8 cellular contexts compared by ENCODE assay signal in the genomic region with DNA sequence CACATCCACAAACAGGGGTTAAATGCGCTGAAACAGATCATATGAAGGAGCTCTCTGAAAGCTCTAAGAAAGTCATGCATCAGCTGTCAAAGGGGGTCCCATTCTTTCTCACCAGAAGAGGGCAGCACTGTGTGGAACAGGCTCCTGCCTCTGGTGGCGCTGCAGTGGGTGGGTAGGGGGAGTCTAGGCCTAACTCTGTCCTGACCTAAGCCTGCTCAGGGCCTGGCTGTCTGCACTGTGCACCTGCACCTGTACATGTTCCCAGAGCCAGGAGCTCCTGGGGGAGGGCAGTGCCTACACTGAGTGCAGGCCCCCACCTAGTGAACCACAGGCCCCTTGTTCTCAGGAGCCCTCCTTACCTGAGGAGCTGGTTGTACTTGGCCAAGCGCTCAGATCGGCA. TPM values are rescaled to one million over a fixed set of nuclear protein-coding genes. Genes with fewer than 3 reads are reported as not detected.
DNase-seq lines count a peak whose midpoint lies in the region; ATAC-seq and TF ChIP-seq lines count a peak whose summit lies in the region.

No MANE protein-coding gene starts in this region.

- H3K36me3 ChIP-seq in CD4-positive, CD25-positive, alpha-beta regulatory T cell (ENCODE audit: control insufficient read depth, insufficient read depth, low read length) = peaks cover 91% of the 10 kb centered on the region
- H3K36me3 ChIP-seq in GM23338 (ENCODE audit: insufficient read depth) (peaks cover 89% of the 10 kb centered on the region), fibroblast of lung (ENCODE audit: control insufficient read depth, insufficient read depth, low read length) (peaks cover 66% of the 10 kb centered on the region), stomach (peaks cover 74 to 100% (median 99%) of the 10 kb centered on the region in 4 donors), thyroid gland (peaks cover 66 to 80% of the 10 kb centered on the region in 2 donors)

- H3K4me1 ChIP-seq in CD4-positive, CD25-positive, alpha-beta regulatory T cell (ENCODE audit: control insufficient read depth, insufficient read depth, low read length, poor library complexity, severe bottlenecking) = no peaks in the 10 kb centered on the region
- H3K4me1 ChIP-seq in GM23338 (ENCODE audit: insufficient read depth) = peaks cover 5% of the 10 kb centered on the region; the same call in 1 of the 2 replicates
- peaks cover 2% of the 10 kb centered on the region for H3K4me1 ChIP-seq in fibroblast of lung (ENCODE audit: control insufficient read depth, extremely low read depth, insufficient read depth, low read length)
- H3K4me1 ChIP-seq in stomach = peaks cover 6 to 31% (median 16%) of the 10 kb centered on the region in 4 donors
- peaks cover 14 to 22% of the 10 kb centered on the region in 2 donors for H3K4me1 ChIP-seq in thyroid gland

- H2AFZ ChIP-seq in GM23338 = no peak overlapping the region
- H2AFZ ChIP-seq in fibroblast of lung (ENCODE audit: low read length) = no peak overlapping the region

- peak; percentile 12 to 56 (median 52) for DNase-seq in CD4-positive, CD25-positive, alpha-beta regulatory T cell
- DNase-seq in GM23338 (ENCODE audit: low spot score) (peak; percentile 78), fibroblast of lung (ENCODE audit: low read depth in 2 of 2) (no peak), stomach (no peak), DMS79 (lab: John Stamatoyannopoulos, UW) (no peak), thyroid gland (no peak)
- DNase-seq in activated CD4-positive, alpha-beta T cell treated with anti-CD3 and anti-CD28 coated beads, Interleukin-2, amount 50 U/mL, for 4 hours = peak; percentile 50

- peaks cover 45% of the 10 kb centered on the region for H3K36me3 Mint-ChIP-seq in CD4-positive, CD25-positive, alpha-beta regulatory T cell
- peaks cover 98% of the 10 kb centered on the region for H3K36me3 Mint-ChIP-seq in GM23338 (ENCODE audit: low read depth)

- H3K9me3 ChIP-seq in CD4-positive, CD25-positive, alpha-beta regulatory T cell (ENCODE audit: control insufficient read depth in 2 of 2, low read length in 2 of 2) = no peaks in the 10 kb centered on the region
- H3K9me3 ChIP-seq in fibroblast of lung (ENCODE audit: control insufficient read depth, insufficient read depth, low read depth, low read length) (no peaks in the 10 kb centered on the region), stomach (no peaks in the 10 kb centered on the region), thyroid gland (no peaks in the 10 kb centered on the region)

- TF ChIP-seq POLR2A in stomach (IDR thresholded peaks at IDR 0.05) = no peak
- no peak for TF ChIP-seq POLR2A in thyroid gland (IDR thresholded peaks at IDR 0.05)

- H3K27me3 Mint-ChIP-seq in CD4-positive, CD25-positive, alpha-beta regulatory T cell = no peaks in the 10 kb centered on the region
- peaks cover 30% of the 10 kb centered on the region for H3K27me3 Mint-ChIP-seq in GM23338 (ENCODE audit: insufficient read depth, low read depth, poor library complexity)

- WGBS in stomach, 5 donors = 82 to 98% (median 86%) methylated on average over 4 of the region's 4 CpGs
- WGBS in thyroid gland, 2 donors = 85 to 94% methylated on average over 3 to 4 of the region's 4 CpGs

- intact Hi-C loops in stomach (cut with DNase I; ENCODE audit: low total_unique reads) (no loop called here), thyroid gland (cut with DNase I) (loop anchor here (5.0 kb wide), 1 partner anchor 125 kb away; no protein-coding TSS in a partner anchor)

- H3K79me2 ChIP-seq in GM23338 (replicated peaks; ENCODE audit: insufficient read depth) (0 out of 2 replicates have a peak, but pooled peaks cover 3% of the 10 kb centered on the region), fibroblast of lung (ENCODE audit: control insufficient read depth, insufficient read depth, low read length) (peaks cover 18% of the 10 kb centered on the region)

- ATAC-seq in CD4-positive, CD25-positive, alpha-beta regulatory T cell (ENCODE audit: low read depth in 2 of 2) = peak; percentile 40 to 52
- peak; percentile 66 for ATAC-seq in GM23338
- ATAC-seq in HG03521 (IDR thresholded peaks at IDR 0.05; ENCODE audit: unreplicated experiment) = no peak

- no peak for TF ChIP-seq EP300 in stomach (IDR thresholded peaks at IDR 0.05)

- H3K4me3 Mint-ChIP-seq in CD4-positive, CD25-positive, alpha-beta regulatory T cell = no peak overlapping the region
- no peak overlapping the region; the same call in 2 of the 3 replicates for H3K4me3 Mint-ChIP-seq in GM23338

- no peak overlapping the region for H3K27ac ChIP-seq in CD4-positive, CD25-positive, alpha-beta regulatory T cell (ENCODE audit: insufficient read depth, low read length, poor library complexity, severe bottlenecking)
- H3K27ac ChIP-seq in GM23338 (ENCODE audit: low read depth) (peak overlapping the region; percentile 87), fibroblast of lung (ENCODE audit: insufficient read depth, low read length) (no peak overlapping the region), stomach (no peak overlapping the region), thyroid gland (peak overlapping the region in 1 of 3 donors; percentile 23)

- H3F3A ChIP-seq in GM23338 (replicated peaks; ENCODE audit: low read depth) = peaks cover 87% of the 10 kb centered on the region

- H3K9me3 Mint-ChIP-seq in CD4-positive, CD25-positive, alpha-beta regulatory T cell = no peaks in the 10 kb centered on the region
- H3K9me3 Mint-ChIP-seq in GM23338 = peaks cover 2% of the 10 kb centered on the region; the same call in 1 of the 3 replicates

- H3K27me3 ChIP-seq in CD4-positive, CD25-positive, alpha-beta regulatory T cell (ENCODE audit: control insufficient read depth, insufficient read depth, low read length) = no peaks in the 10 kb centered on the region
- H3K27me3 ChIP-seq in GM23338 (ENCODE audit: insufficient read depth) (no peaks in the 10 kb centered on the region), fibroblast of lung (ENCODE audit: control insufficient read depth, insufficient read depth, low read length) (no peaks in the 10 kb centered on the region), stomach (no peaks in the 10 kb centered on the region), thyroid gland (no peaks in the 10 kb centered on the region)

- peak overlapping the region in 1 of 3 donors; percentile 5 for H3K27ac Mint-ChIP-seq in CD4-positive, CD25-positive, alpha-beta regulatory T cell
- peak overlapping the region; percentile 82 for H3K27ac Mint-ChIP-seq in GM23338

- H3K4me2 ChIP-seq in GM23338 = no peak overlapping the region
- no peak overlapping the region for H3K4me2 ChIP-seq in fibroblast of lung (ENCODE audit: extremely low read depth, insufficient read depth, low read length)

- no peak overlapping the region for H3K9ac ChIP-seq in fibroblast of lung (ENCODE audit: insufficient read depth, low read length)

- H4K20me1 ChIP-seq in GM23338 (replicated peaks; ENCODE audit: insufficient read depth) (peaks cover 50% of the 10 kb centered on the region), fibroblast of lung (ENCODE audit: control insufficient read depth, extremely low read depth, insufficient read depth, low read length) (no peaks in the 10 kb centered on the region)

- H3K9me2 ChIP-seq in GM23338 (ENCODE audit: insufficient read depth) = no peaks in the 10 kb centered on the region

- H3K4me3 ChIP-seq in CD4-positive, CD25-positive, alpha-beta regulatory T cell (ENCODE audit: low read depth, low read length) = no peak overlapping the region
- no peak overlapping the region for H3K4me3 ChIP-seq in GM23338
- no peak overlapping the region for H3K4me3 ChIP-seq in fibroblast of lung (replicated peaks in 1 of 4; ENCODE audit: control extremely low read depth in 1 of 4, insufficient read depth in 1 of 4, low read depth in 3 of 4, low read length in 4 of 4)
- no peak overlapping the region for H3K4me3 ChIP-seq in stomach
- H3K4me3 ChIP-seq in thyroid gland (replicated peaks in 1 of 3) = no peak overlapping the region

- TF ChIP-seq CTCF in GM23338 (conservative IDR thresholded peaks at IDR 0.05; ENCODE audit: low read depth in 2 of 2) = peak; percentile 71 to 80
- peak; percentile 34 to 70 for TF ChIP-seq CTCF in fibroblast of lung (conservative IDR thresholded peaks at IDR 0.05 in 1 of 2, IDR thresholded peaks at IDR 0.05 in 1 of 2; ENCODE audit: low read depth in 1 of 2, low read length in 2 of 2)
- TF ChIP-seq CTCF in stomach (IDR thresholded peaks at IDR 0.05) = peak in 4 of 7 experiments; percentile 6 to 34 (median 24)
- TF ChIP-seq CTCF in thyroid gland (IDR thresholded peaks at IDR 0.05) = peak in 3 of 6 experiments; percentile 11 to 36 (median 24)

- peaks cover 5 to 22% (median 17%) of the 10 kb centered on the region in 4 donors for H3K4me1 Mint-ChIP-seq in CD4-positive, CD25-positive, alpha-beta regulatory T cell
- H3K4me1 Mint-ChIP-seq in GM23338 = peaks cover 39% of the 10 kb centered on the region

RNA-seq across cellular contexts. Expression of gene ENO1, which starts 16.0 kb away (rescaled TPM):
- 353 TPM for total RNA-seq in CD4-positive, CD25-positive, alpha-beta regulatory T cell
- 1,000 to 10,000 TPM in 3 of 4 donors, 100 to 1,000 TPM in 1; 913 to 1,094 (median 1,059) TPM for polyA plus RNA-seq in CD4-positive, CD25-positive, alpha-beta regulatory T cell
- 1,517 and 1,831 TPM in 2 replicates for total RNA-seq in GM23338 (2014; rRNA removed; shearing (Covaris generic))
- polyA plus RNA-seq in GM23338 (2016; fragmentation: Nextera tagmentation; extraction: Ambion mirVana) = 882 and 910 TPM in 2 replicates
- total RNA-seq in fibroblast of lung = 963 and 971 TPM in 2 replicates
- 1,177 and 1,629 TPM in 2 replicates for polyA plus RNA-seq in fibroblast of lung
- polyA plus RNA-seq in fibroblast of lung (2012) = 1,392 and 2,021 TPM in 2 replicates
- polyA minus RNA-seq in fibroblast of lung (ENCODE audit: low replicate concordance) = 1,769 and 2,224 TPM in 2 replicates
- 100 to 1,000 TPM; 206 to 463 (median 362) TPM for total RNA-seq in stomach
- polyA plus RNA-seq in stomach = 100 to 1,000 TPM; 271 to 577 (median 338) TPM
- 100 to 1,000 TPM; 355 to 741 (median 478) TPM for total RNA-seq in thyroid gland

RNA-seq across cellular contexts. Expression of gene RERE, which starts 45.1 kb away (rescaled TPM):
- total RNA-seq in CD4-positive, CD25-positive, alpha-beta regulatory T cell = 127 TPM
- polyA plus RNA-seq in CD4-positive, CD25-positive, alpha-beta regulatory T cell = 1 to 10 TPM; 3.1 to 5.8 (median 4.9) TPM
- 157 and 170 TPM in 2 replicates for total RNA-seq in GM23338 (2014; rRNA removed; shearing (Covaris generic))
- polyA plus RNA-seq in GM23338 (2016; fragmentation: Nextera tagmentation; extraction: Ambion mirVana) (148 and 166 TPM in 2 replicates), fibroblast of lung (3.7 and 5.8 TPM in 2 replicates), stomach (10 to 100 TPM; 15.6 to 21.6 (median 18.0) TPM)
- total RNA-seq in fibroblast of lung (45.7 and 51.0 TPM in 2 replicates), stomach (100 to 1,000 TPM in 2 of 5 donors, 10 to 100 TPM in 3; 75.0 to 198 (median 99.2) TPM), thyroid gland (100 to 1,000 TPM; 118 to 244 (median 131) TPM)
- polyA plus RNA-seq in fibroblast of lung (2012) = 39.9 and 56.9 TPM in 2 replicates
- polyA minus RNA-seq in fibroblast of lung (ENCODE audit: low replicate concordance) = 79.4 and 89.4 TPM in 2 replicates

Comparison
In these comparisons a context has a peak if more than half of its experiments do, and no peak if none do; other contexts are left out.
1. DNase-seq: peak in CD4-positive, CD25-positive, alpha-beta regulatory T cell (3 of 3), GM23338 (single experiment) and activated CD4-positive, alpha-beta T cell treated with anti-CD3 and anti-CD28 coated beads, Interleukin-2, amount 50 U/mL, for 4 hours (2 of 2); none in fibroblast of lung (0 of 2), stomach (single experiment), DMS79 (single experiment) and thyroid gland (0 of 2).